Comparison of ENCODE assay signal across 10 cellular contexts in genomic region chr18:44852818-44853217, GRCh38.
DNase-seq lines count a peak whose midpoint lies in the region; ATAC-seq and TF ChIP-seq lines count a peak whose summit lies in the region.
"Had no signal": no experiment of that assay in that cellular context is flagged by ENCODE, and none has a peak within 500 bp of the region (broad histone marks: within the 10 kb centered on the region; RNA-seq: fewer than 3 reads in every experiment).

No MANE protein-coding gene starts in this region.

- H3K18ac ChIP-seq in H9 (ENCODE audit: insufficient read length, low read depth, low read length): no peak overlapping the region

- no peak overlapping the region for H4K5ac ChIP-seq in H9 (ENCODE audit: insufficient read length, low read depth, low read length)

- TF ChIP-seq POLR2A in heart left ventricle (IDR thresholded peaks at IDR 0.05) (no peak), uterus (IDR thresholded peaks at IDR 0.05) (no peak)

- no peak overlapping the region for H2BK5ac ChIP-seq in H9 (ENCODE audit: insufficient read length, low read length)

- intact Hi-C loops in heart left ventricle (cut with DNase I): no loop called here
- intact Hi-C loops in right cardiac atrium (cut with DNase I): loop anchor here in 1 of 4 donors (10.0 kb wide), 1 partner anchor 148 kb away; no protein-coding TSS in a partner anchor
- intact Hi-C loops in uterus (cut with DNase I; ENCODE audit: low total_unique reads): no loop called here

- H3K27me3 ChIP-seq in heart left ventricle: no peaks in the 10 kb centered on the region
- no peaks in the 10 kb centered on the region for H3K27me3 ChIP-seq in right atrium auricular region
- no peaks in the 10 kb centered on the region for H3K27me3 ChIP-seq in right cardiac atrium (ENCODE audit: control insufficient read depth, insufficient read depth)
- H3K27me3 ChIP-seq in uterus: no peaks in the 10 kb centered on the region
- H3K27me3 ChIP-seq in H9 (ENCODE audit: insufficient read depth, low read length): no peaks in the 10 kb centered on the region

- H3K79me2 ChIP-seq in H9 (ENCODE audit: insufficient read depth, low read length): no peaks in the 10 kb centered on the region

- DNase-seq in heart left ventricle: peak in 2 of 5 donors; percentile 32 to 49
- no peak for DNase-seq in right atrium auricular region (ENCODE audit: low spot score)
- DNase-seq in NCI-H69 (lab: John Stamatoyannopoulos, UW): peak; percentile 81
- peak in 1 of 3 donors; percentile 43 for DNase-seq in right cardiac atrium
- no peak for DNase-seq in uterus
- no peak for DNase-seq in NOMO-1 treated with dmso at 0.1 percent for 144 hours (lab: John Stamatoyannopoulos, UW; ENCODE audit: unreplicated experiment)
- DNase-seq in H9: no peak
- no peak for DNase-seq in activated CD4-positive, alpha-beta memory T cell treated with anti-CD3 and anti-CD28 coated beads, Interleukin-2, amount 10 ng/mL, durations not matched to agents 7 days and 5 days
- DNase-seq: activated T-cell treated with anti-CD3 and anti-CD28 coated beads for 4 hours had no signal

- H2BK15ac ChIP-seq in H9 (ENCODE audit: low read depth, low read length): no peak overlapping the region

- no peak overlapping the region for H3K56ac ChIP-seq in H9 (ENCODE audit: insufficient read length, low read depth, low read length)

- no peak overlapping the region for H2AK5ac ChIP-seq in H9 (ENCODE audit: insufficient read length, low read length)

- H3K4me1 ChIP-seq in heart left ventricle (peaks cover 0 to 52% (median 26%) of the 10 kb centered on the region in 12 donors), right atrium auricular region (peaks cover 0 to 40% of the 10 kb centered on the region in 2 donors), right cardiac atrium (ENCODE audit: control insufficient read depth, insufficient read depth, low read length) (peaks cover 4% of the 10 kb centered on the region), uterus (no peaks in the 10 kb centered on the region), H9 (ENCODE audit: insufficient read depth, low read length) (no peaks in the 10 kb centered on the region)

- H3K27ac ChIP-seq in heart left ventricle (peak overlapping the region in 1 of 12 donors; percentile 32), right atrium auricular region (no peak overlapping the region), right cardiac atrium (ENCODE audit: low read length) (no peak overlapping the region), uterus (peak overlapping the region; percentile 1 to 18), H9 (ENCODE audit: insufficient read length, low read depth, low read length) (no peak overlapping the region)

- no peak overlapping the region for H2BK20ac ChIP-seq in H9 (ENCODE audit: low read depth, low read length, poor library complexity, severe bottlenecking)

- no peak overlapping the region for H3K4ac ChIP-seq in H9 (ENCODE audit: low read depth, low read length)

- no peak overlapping the region for H3K4me3 Mint-ChIP-seq in H9
- no peak overlapping the region for H3K4me3 Mint-ChIP-seq in activated CD4-positive, alpha-beta memory T cell treated with anti-CD3 and anti-CD28 coated beads, Interleukin-2, amount 10 ng/mL, durations not matched to agents 7 days and 5 days
- H3K4me3 Mint-ChIP-seq: neural crest cell had no signal

- H3K9me3 ChIP-seq in heart left ventricle (no peaks in the 10 kb centered on the region), right atrium auricular region (no peaks in the 10 kb centered on the region), right cardiac atrium (ENCODE audit: control insufficient read depth, low read length) (no peaks in the 10 kb centered on the region), uterus (no peaks in the 10 kb centered on the region), H9 (ENCODE audit: control insufficient read depth, low read depth, low read length) (no peaks in the 10 kb centered on the region)

- ATAC-seq in heart left ventricle (peak; percentile 76 to 91 (median 85)), right cardiac atrium (peak; percentile 61 to 69)

- no peaks in the 10 kb centered on the region for H4K20me1 ChIP-seq in H9 (ENCODE audit: control insufficient read depth, insufficient read depth, insufficient read length)

- peaks cover 22 to 24% of the 10 kb centered on the region in 2 experiments for H3K4me1 Mint-ChIP-seq in H9
- no peaks in the 10 kb centered on the region for H3K4me1 Mint-ChIP-seq in activated CD4-positive, alpha-beta memory T cell treated with anti-CD3 and anti-CD28 coated beads, Interleukin-2, amount 10 ng/mL, durations not matched to agents 7 days and 5 days

- no peak overlapping the region for H2BK12ac ChIP-seq in H9 (ENCODE audit: insufficient read length, low read depth, low read length)

- H3K9ac ChIP-seq in H9 (ENCODE audit: extremely low read depth, insufficient read length, low read length): no peak overlapping the region

- no peak overlapping the region for H3K23ac ChIP-seq in H9 (ENCODE audit: insufficient read length, low read depth, low read length)

- H3T11ph ChIP-seq in H9 (ENCODE audit: low read length): no peak overlapping the region

- H3K9me3 Mint-ChIP-seq in H9: no peaks in the 10 kb centered on the region; a peak in 1 of 5 replicates
- H3K9me3 Mint-ChIP-seq in activated CD4-positive, alpha-beta memory T cell treated with anti-CD3 and anti-CD28 coated beads, Interleukin-2, amount 10 ng/mL, durations not matched to agents 7 days and 5 days: no peaks in the 10 kb centered on the region

- no peaks in the 10 kb centered on the region for H3K79me1 ChIP-seq in H9 (ENCODE audit: insufficient read depth, low read depth, low read length, poor library complexity, severe bottlenecking)

- H3K23me2 ChIP-seq in H9 (ENCODE audit: insufficient read length, low read depth, low read length, poor library complexity, severe bottlenecking): no peaks in the 10 kb centered on the region

- POLR2A ChIA-PET in activated CD4-positive, alpha-beta memory T cell treated with anti-CD3 and anti-CD28 coated beads, Interleukin-2, amount 10 ng/mL, durations not matched to agents 7 days and 5 days (lab: Charles Lee): interaction anchor here (2.0 kb wide), 1 partner anchor 11 kb away, joined by 5 read pairs; no protein-coding TSS in a partner anchor

- TF ChIP-seq CTCF in heart left ventricle (IDR thresholded peaks at IDR 0.05): no peak
- no peak for TF ChIP-seq CTCF in right atrium auricular region (IDR thresholded peaks at IDR 0.05)
- no peak for TF ChIP-seq CTCF in uterus (IDR thresholded peaks at IDR 0.05)
- no peak for TF ChIP-seq CTCF in H9 (conservative IDR thresholded peaks at IDR 0.05)

- no peak overlapping the region for H2AFZ ChIP-seq in H9 (ENCODE audit: low read length)

- no peak overlapping the region for H4K8ac ChIP-seq in H9 (replicated peaks; ENCODE audit: insufficient read length, low read depth, low read length)

- H4K91ac ChIP-seq in H9 (ENCODE audit: insufficient read length, low read depth, low read length): no peak overlapping the region

- no peaks in the 10 kb centered on the region for H3K27me3 Mint-ChIP-seq in H9 (ENCODE audit: low read depth)
- H3K27me3 Mint-ChIP-seq in activated CD4-positive, alpha-beta memory T cell treated with anti-CD3 and anti-CD28 coated beads, Interleukin-2, amount 10 ng/mL, durations not matched to agents 7 days and 5 days: peaks cover 13% of the 10 kb centered on the region

- no peak overlapping the region for H2BK120ac ChIP-seq in H9 (ENCODE audit: low read depth, low read length, poor library complexity, severe bottlenecking)

- H3K4me2 ChIP-seq in H9 (ENCODE audit: insufficient read depth, insufficient read length, low read length): no peak overlapping the region

- no peak overlapping the region for H3K27ac Mint-ChIP-seq in H9
- no peak overlapping the region for H3K27ac Mint-ChIP-seq in activated CD4-positive, alpha-beta memory T cell treated with anti-CD3 and anti-CD28 coated beads, Interleukin-2, amount 10 ng/mL, durations not matched to agents 7 days and 5 days

- CTCF ChIA-PET in activated CD4-positive, alpha-beta memory T cell treated with anti-CD3 and anti-CD28 coated beads, Interleukin-2, amount 10 ng/mL, durations not matched to agents 7 days and 5 days (lab: Charles Lee): interaction anchor here (0.7 kb wide), 1 partner anchor 171 kb away, joined by 3 read pairs; no protein-coding TSS in a partner anchor

- no peaks in the 10 kb centered on the region for H3K36me3 ChIP-seq in heart left ventricle
- no peaks in the 10 kb centered on the region for H3K36me3 ChIP-seq in right atrium auricular region
- no peaks in the 10 kb centered on the region for H3K36me3 ChIP-seq in uterus

- H3K36me3 Mint-ChIP-seq in H9 (ENCODE audit: insufficient read depth in 1 of 3, low read depth in 3 of 3): peaks cover 0 to 4% (median 0%) of the 10 kb centered on the region in 3 experiments; a peak in 1 of 7 replicates
- peaks cover 2% of the 10 kb centered on the region for H3K36me3 Mint-ChIP-seq in activated CD4-positive, alpha-beta memory T cell treated with anti-CD3 and anti-CD28 coated beads, Interleukin-2, amount 10 ng/mL, durations not matched to agents 7 days and 5 days (ENCODE audit: low read depth)

- no peak overlapping the region for H3K4me3 ChIP-seq in heart left ventricle
- no peak overlapping the region for H3K4me3 ChIP-seq in right atrium auricular region
- H3K4me3 ChIP-seq in right cardiac atrium (ENCODE audit: low read length): no peak overlapping the region
- no peak overlapping the region for H3K4me3 ChIP-seq in uterus

- H3K14ac ChIP-seq in H9 (ENCODE audit: insufficient read depth, low read length): no peak overlapping the region

Comparison
In these comparisons a context has a peak if more than half of its experiments do, and no peak if none do; other contexts are left out.
1. H3K27ac ChIP-seq: peak in uterus (2 of 2); none in right atrium auricular region (0 of 2), right cardiac atrium (single experiment) and H9 (single experiment).